ENCODE assay signal across 1 cellular context in genomic region chr15:64635486-64635815, GRCh38.
TF ChIP-seq lines count a peak whose summit lies in the region.

No MANE protein-coding gene starts in this region.

TF ChIP-seq in HepG2, 621 proteins besides CTCF, POLR2A, EP300 and RAD21 (continued from another document):
- TF ChIP-seq HNF1A (IDR thresholded peaks at IDR 0.05; ENCODE audit: low read depth): peak; percentile 2; the same call in 1 of the 2 replicates
- TF ChIP-seq HNF1A (CRISPR knock-in tag; IDR thresholded peaks at IDR 0.05; ENCODE audit: borderline replicate concordance): no peak
- 0 out of 2 replicates have a peak, but pooled peaks have one; percentile 27 for TF ChIP-seq HNF1B (CRISPR knock-in tag; IDR thresholded peaks at IDR 0.05)
- no peak for TF ChIP-seq SMARCC2 (IDR thresholded peaks at IDR 0.05)
- TF ChIP-seq SAP130 (CRISPR knock-in tag; IDR thresholded peaks at IDR 0.05; ENCODE audit: low read depth): peak; percentile 50; the same call in 1 of the 2 replicates
- 0 out of 2 replicates have a peak, but pooled peaks have one; percentile 49 for TF ChIP-seq HOXA5 (CRISPR knock-in tag; IDR thresholded peaks at IDR 0.05)
- TF ChIP-seq ZNF788 (CRISPR knock-in tag; IDR thresholded peaks at IDR 0.05; ENCODE audit: borderline replicate concordance): no peak
- TF ChIP-seq CEBPB (IDR thresholded peaks at IDR 0.05; ENCODE audit: borderline replicate concordance, low read depth, low read length): peak; percentile 15; the same call in 1 of the 2 replicates
- TF ChIP-seq ZNF607 (CRISPR knock-in tag; IDR thresholded peaks at IDR 0.05; ENCODE audit: borderline replicate concordance): 0 out of 2 replicates have a peak, but pooled peaks have one; percentile 35
